Comparison of ENCODE assay signal across 26 cellular contexts in the genomic region with DNA sequence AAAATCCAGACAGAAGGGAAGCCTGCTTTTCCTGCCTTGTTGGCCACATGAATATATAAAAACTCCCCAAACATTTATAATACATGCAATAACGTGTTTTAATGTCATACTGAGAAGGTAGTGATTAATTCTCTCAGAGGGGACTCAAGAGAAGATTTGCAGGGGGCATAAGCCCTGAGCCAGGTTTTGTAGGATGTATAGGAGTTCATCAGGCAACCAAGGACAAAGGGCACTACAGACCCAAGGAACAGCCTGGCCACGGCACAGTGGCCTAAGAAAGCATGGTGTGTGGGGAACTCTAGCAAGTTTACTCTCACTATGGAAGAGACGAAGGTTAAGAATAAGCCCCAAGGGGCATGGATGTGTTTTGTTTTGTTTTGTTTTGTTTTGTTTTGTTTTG. TPM values are rescaled to one million over a fixed set of nuclear protein-coding genes. Genes with fewer than 3 reads are reported as not detected.
"Had no signal": no experiment of that assay in that cellular context is flagged by ENCODE, and none has a peak within 500 bp of the region (broad histone marks: within the 10 kb centered on the region; RNA-seq: fewer than 3 reads in every experiment).

No MANE protein-coding gene starts in this region.

- H3K4me1 ChIP-seq: neural progenitor cell, parathyroid adenoma, right lobe of liver had no signal

- H3K79me2 ChIP-seq: parathyroid adenoma had no signal

- DNase-seq: occipital lobe; ovary; psoas muscle; right cardiac atrium; sigmoid colon; small intestine; stimulated activated CD4-positive, alpha-beta T cell treated with anti-CD3 and anti-CD28 coated beads, Interleukin-15, amount 100 ng/mL, for 24 hours; stimulated activated CD4-positive, alpha-beta T cell treated with anti-CD3 and anti-CD28 coated beads, Interleukin-2, amount 100 ng/mL, for 24 hours; stimulated activated CD4-positive, alpha-beta T cell treated with anti-CD3 and anti-CD28 coated beads, Interleukin-2, amount 100 ng/mL, for 48 hours; stimulated activated CD4-positive, alpha-beta T cell treated with anti-CD3 and anti-CD28 coated beads, Interleukin-4, amount 100 ng/mL, for 24 hours; stimulated activated naive B cell treated with anti-CD40 and anti-IgM and Interleukin-4, amounts not matched to agents 10 μg/mL and 1 μg/mL and 100 μg/mL, for 72 hours; stimulated activated naive CD4-positive, alpha-beta T cell treated with Interleukin-2 at 50 U/mL for 16 hours; stomach; thyroid gland; upper lobe of left lung had no signal

- H3K9me3 Mint-ChIP-seq: natural killer cell treated with Interleukin-12 subunit alpha and Interleukin-12 subunit beta and Interleukin-15 and Interleukin-18, amount 100 ng/mL, for 72 hours; stimulated activated effector memory CD8-positive, alpha-beta T cell treated with anti-CD3 and anti-CD28 coated beads, Interleukin-12 subunit alpha, Interleukin-12 subunit beta, amount 100 ng/mL, for 72 hours; stimulated activated naive CD8-positive, alpha-beta T cell treated with anti-CD3 and anti-CD28 coated beads, Interleukin-15, Interleukin-2, amounts not matched to agents 100 ng/mL and 50 ng/mL, for 24 hours had no signal

- H3K36me3 Mint-ChIP-seq: natural killer cell treated with Interleukin-12 subunit alpha and Interleukin-12 subunit beta and Interleukin-15 and Interleukin-18, amount 100 ng/mL, for 72 hours; neural progenitor cell; stimulated activated effector memory CD8-positive, alpha-beta T cell treated with anti-CD3 and anti-CD28 coated beads, Interleukin-12 subunit alpha, Interleukin-12 subunit beta, amount 100 ng/mL, for 72 hours had no signal

- H3K9ac ChIP-seq: neural progenitor cell, parathyroid adenoma had no signal

- H3K4me3 ChIP-seq: neural progenitor cell, ovary, psoas muscle, right lobe of liver, sigmoid colon, stomach, thoracic aorta, thyroid gland, tibial nerve, upper lobe of left lung, vagina had no signal

- H3K27ac ChIP-seq: neural progenitor cell, ovary, parathyroid adenoma, psoas muscle, right lobe of liver, sigmoid colon, thoracic aorta, thyroid gland, upper lobe of left lung, vagina had no signal

- H3K9me3 ChIP-seq: ovary, psoas muscle, right lobe of liver, sigmoid colon, stomach, thoracic aorta, thyroid gland, upper lobe of left lung, vagina had no signal

- H3K27me3 ChIP-seq: neural progenitor cell, ovary, right lobe of liver, sigmoid colon, stomach, thyroid gland, tibial nerve, upper lobe of left lung, vagina had no signal

- H3K27ac Mint-ChIP-seq: natural killer cell treated with Interleukin-12 subunit alpha and Interleukin-12 subunit beta and Interleukin-15 and Interleukin-18, amount 100 ng/mL, for 72 hours; neural progenitor cell; progenitor cell of endocrine pancreas; stimulated activated effector memory CD8-positive, alpha-beta T cell treated with anti-CD3 and anti-CD28 coated beads, Interleukin-12 subunit alpha, Interleukin-12 subunit beta, amount 100 ng/mL, for 72 hours; stimulated activated naive B cell treated with anti-CD40 and anti-IgM and Interleukin-4, amounts not matched to agents 10 μg/mL and 1 μg/mL and 100 μg/mL, for 72 hours; stimulated activated naive CD8-positive, alpha-beta T cell treated with anti-CD3 and anti-CD28 coated beads, Interleukin-15, Interleukin-2, amounts not matched to agents 100 ng/mL and 50 ng/mL, for 24 hours had no signal

- H3K4me3 Mint-ChIP-seq: natural killer cell treated with Interleukin-12 subunit alpha and Interleukin-12 subunit beta and Interleukin-15 and Interleukin-18, amount 100 ng/mL, for 72 hours; neural progenitor cell; stimulated activated effector memory CD8-positive, alpha-beta T cell treated with anti-CD3 and anti-CD28 coated beads, Interleukin-12 subunit alpha, Interleukin-12 subunit beta, amount 100 ng/mL, for 72 hours; stimulated activated naive B cell treated with anti-CD40 and anti-IgM and Interleukin-4, amounts not matched to agents 10 μg/mL and 1 μg/mL and 100 μg/mL, for 72 hours; stimulated activated naive CD8-positive, alpha-beta T cell treated with anti-CD3 and anti-CD28 coated beads, Interleukin-15, Interleukin-2, amounts not matched to agents 100 ng/mL and 50 ng/mL, for 24 hours had no signal

- H3K36me3 ChIP-seq: neural progenitor cell, ovary, right lobe of liver, sigmoid colon, stomach, thoracic aorta, thyroid gland, tibial nerve, upper lobe of left lung, vagina had no signal

- H2AFZ ChIP-seq: parathyroid adenoma had no signal

- ATAC-seq: natural killer cell treated with Interleukin-12 subunit alpha and Interleukin-12 subunit beta and Interleukin-15 and Interleukin-18, amount 100 ng/mL, for 72 hours; right lobe of liver; stimulated activated naive B cell treated with anti-CD40 and anti-IgM and Interleukin-4, amounts not matched to agents 10 μg/mL and 1 μg/mL and 100 μg/mL, for 72 hours had no signal

RNA-seq across cellular contexts. Expression of a gene that starts 37.8 kb away (rescaled TPM):
- polyA plus RNA-seq: neural cell had no signal

RNA-seq across cellular contexts. Expression of a gene that starts 59.5 kb away (rescaled TPM):
- polyA plus RNA-seq: neural cell had no signal
